ENCODE assay signal across 8 cellular contexts in genomic region chr2:30147715-30148611, GRCh38. TPM values are rescaled to one million over a fixed set of nuclear protein-coding genes. Genes with fewer than 3 reads are reported as not detected.
DNase-seq lines count a peak whose midpoint lies in the region; ATAC-seq, FAIRE-seq and TF ChIP-seq lines count a peak whose summit lies in the region.

No MANE protein-coding gene starts in this region.

- H3K27me3 Mint-ChIP-seq in Caco-2 (ENCODE audit: insufficient read depth, unreplicated experiment), result no peaks in the 10 kb centered on the region
- no peaks in the 10 kb centered on the region for H3K27me3 Mint-ChIP-seq in T-cell

- peak overlapping the region; percentile 69 for H3K4me3 ChIP-seq in Caco-2 (ENCODE audit: low read depth, low read length)
- H3K4me3 ChIP-seq in LNCaP clone FGC (ENCODE audit: low read depth, low read length), result peak overlapping the region; percentile 86
- H3K4me3 ChIP-seq in right atrium auricular region, result peak overlapping the region; percentile 98 to 100
- peak overlapping the region; percentile 94 for H3K4me3 ChIP-seq in psoas muscle

- peaks cover 29% of the 10 kb centered on the region for H3K4me1 Mint-ChIP-seq in Caco-2 (ENCODE audit: low read depth, unreplicated experiment)
- peaks cover 64 to 72% (median 68%) of the 10 kb centered on the region in 3 donors for H3K4me1 Mint-ChIP-seq in T-cell

- 5 to 8% (median 7%) methylated on average over 44 to 50 of the region's 50 CpGs for WGBS in psoas muscle, 3 donors

- peak overlapping the region; percentile 27 for H3K27ac Mint-ChIP-seq in Caco-2 (ENCODE audit: unreplicated experiment)
- H3K27ac Mint-ChIP-seq in T-cell, result peak overlapping the region; percentile 73 to 78

- ATAC-seq in GM21526 (IDR thresholded peaks at IDR 0.05; ENCODE audit: low FRiP score, unreplicated experiment) (peak; percentile 29), T-cell (replicated peaks in 1 of 4) (peak in 3 of 4 experiments; percentile 3 to 7 (median 5)), psoas muscle (peak; percentile 41 to 67 (median 52))

- BruUV-seq in Caco-2 (replicated peaks; lab: Mats Ljungman, UMichigan), result no TSS peak

- H3K4me3 Mint-ChIP-seq in Caco-2 (ENCODE audit: unreplicated experiment) (peak overlapping the region; percentile 73), T-cell (peak overlapping the region; percentile 83 to 94 (median 83))

- peak overlapping the region; percentile 99 for H3K27ac ChIP-seq in right atrium auricular region
- H3K27ac ChIP-seq in psoas muscle, result peak overlapping the region; percentile 100

- H3K9me3 ChIP-seq in Caco-2 (no peaks in the 10 kb centered on the region), right atrium auricular region (no peaks in the 10 kb centered on the region), psoas muscle (no peaks in the 10 kb centered on the region)

- H3K27me3 ChIP-seq in Caco-2 (replicated peaks; ENCODE audit: control insufficient read depth, insufficient read depth, low read length) (no peaks in the 10 kb centered on the region), right atrium auricular region (no peaks in the 10 kb centered on the region), psoas muscle (ENCODE audit: insufficient read depth in 3 of 3, low read length in 2 of 3) (no peaks in the 10 kb centered on the region)

- FAIRE-seq in urothelium cell line (lab: Jason Lieb, UNC), result peak; percentile 53

- DNase-seq in Caco-2, result peak; percentile 66 to 90
- no peak for DNase-seq in LNCaP clone FGC (ENCODE audit: low read depth)
- DNase-seq in T-cell, result peak; percentile 60 to 87 (median 78)
- DNase-seq in amniotic stem cell (lab: John Stamatoyannopoulos, UW), result peak; percentile 49
- DNase-seq in right atrium auricular region (ENCODE audit: low spot score), result peak; percentile 75
- peak; percentile 84 to 90 for DNase-seq in psoas muscle
- DNase-seq in urothelium cell line (ENCODE audit: low spot score), result peak; percentile 94

- H3K36me3 Mint-ChIP-seq in Caco-2 (ENCODE audit: insufficient read depth, unreplicated experiment) (peaks cover 6% of the 10 kb centered on the region), T-cell (peaks cover 38% of the 10 kb centered on the region)

- CTCF ChIA-PET in Caco-2 (lab: Charles Lee) (interaction anchor here (0.9 to 3.6 kb wide), 3 partner anchors 17 to 564 kb away, joined by 3 to 23 read pairs (median 20); no protein-coding TSS in a partner anchor), T-cell (lab: Charles Lee) (interaction anchor here in 1 of 2 donors (1.0 to 11.6 kb wide), 4 partner anchors 8 to 21 kb away, joined by 4 to 97 read pairs (median 4); no protein-coding TSS in a partner anchor)

- POLR2A ChIA-PET in Caco-2 (lab: Charles Lee), result interaction anchor here (0.7 kb wide), 1 partner anchor 17 kb away, joined by 3 read pairs; no protein-coding TSS in a partner anchor
- POLR2A ChIA-PET in T-cell (lab: Charles Lee), result interaction anchor here (0.5 to 6.9 kb wide), 13 partner anchors 8 to 206 kb away, joined by 3 to 189 read pairs (median 9); partner anchors contain the start of gene LBH (in 1 of the 2)

- no peaks in the 10 kb centered on the region for H3K9me3 Mint-ChIP-seq in Caco-2 (ENCODE audit: unreplicated experiment)
- H3K9me3 Mint-ChIP-seq in T-cell, result no peaks in the 10 kb centered on the region

- no peaks in the 10 kb centered on the region for H3K36me3 ChIP-seq in Caco-2 (ENCODE audit: control insufficient read depth, insufficient read depth, low read length)
- H3K36me3 ChIP-seq in right atrium auricular region, result peaks cover 8% of the 10 kb centered on the region
- peaks cover 5 to 32% of the 10 kb centered on the region in 2 donors for H3K36me3 ChIP-seq in psoas muscle (ENCODE audit: insufficient read depth in 1 of 2, low read depth in 1 of 2)

- intact Hi-C loops in Caco-2 (cut with micrococcal nuclease; ENCODE audit: unreplicated experiment) (loop anchor here (2.0 to 5.0 kb wide), 2 partner anchors 71 to 364 kb away; no protein-coding TSS in a partner anchor), psoas muscle (cut with DNase I) (no loop called here)

- H3K4me1 ChIP-seq in Caco-2 (peaks cover 38% of the 10 kb centered on the region), right atrium auricular region (peaks cover 0 to 35% of the 10 kb centered on the region in 2 donors), psoas muscle (peaks cover 36% of the 10 kb centered on the region)

- peak; percentile 35 to 45 for TF ChIP-seq CTCF in Caco-2 (IDR thresholded peaks at IDR 0.05; ENCODE audit: insufficient read depth in 1 of 2, low read depth in 1 of 2, low read length in 1 of 2, severe bottlenecking in 1 of 2, unreplicated experiment in 1 of 2)
- peak; percentile 60 for TF ChIP-seq CTCF in LNCaP clone FGC (IDR thresholded peaks at IDR 0.05; ENCODE audit: control insufficient read depth, extremely low read depth, insufficient read depth)
- TF ChIP-seq CTCF in right atrium auricular region (IDR thresholded peaks at IDR 0.05), result peak; percentile 56 to 62
- TF ChIP-seq CTCF in psoas muscle (IDR thresholded peaks at IDR 0.05), result peak; percentile 58

RNA-seq across cellular contexts. Expression of gene YPEL5, which starts 1.2 kb away (rescaled TPM):
- total RNA-seq in Caco-2 (2022) (43.6 and 50.9 TPM in 2 replicates), T-cell (100 to 1,000 TPM in 2 of 5 donors, 10 to 100 TPM in 3; 73.0 to 962 (median 77.3) TPM), right atrium auricular region (10 to 100 TPM; 36.3 to 45.5 TPM), psoas muscle (10 to 100 TPM; 48.0 to 98.0 (median 57.2) TPM)
- 10 to 100 TPM; 23.2 to 55.4 (median 42.2) TPM for polyA plus RNA-seq in psoas muscle
